Comparison of ENCODE assay signal across 21 cellular contexts in the genomic region with DNA sequence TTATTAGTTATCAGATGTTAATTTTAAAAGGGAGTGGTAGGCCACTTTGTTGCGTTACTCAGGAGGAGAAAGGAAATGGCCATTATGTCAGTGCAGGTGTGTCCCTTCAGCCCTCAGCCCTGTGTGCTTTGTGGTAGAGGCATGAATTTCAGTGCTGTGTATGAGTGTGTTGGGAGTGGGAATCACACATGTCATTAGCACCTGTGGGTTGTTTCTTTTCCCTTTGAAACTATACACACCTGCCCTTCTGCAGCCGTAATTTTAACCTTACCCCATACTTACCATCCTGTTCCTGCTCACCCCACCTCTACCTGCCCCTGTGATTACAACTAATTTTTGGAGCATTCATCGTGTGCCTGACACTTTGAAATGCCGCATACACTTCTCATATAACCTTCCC.
DNase-seq lines count a peak whose midpoint lies in the region; ATAC-seq and TF ChIP-seq lines count a peak whose summit lies in the region.
"Had no signal": no experiment of that assay in that cellular context is flagged by ENCODE, and none has a peak within 500 bp of the region (broad histone marks: within the 10 kb centered on the region; RNA-seq: fewer than 3 reads in every experiment).

No MANE protein-coding gene starts in this region.

- H3K4me3 ChIP-seq in BLaER1 treated with 17β-estradiol and CSF1 and Interleukin-3, amounts not matched to agents 10 nM and 100 nM = no peak overlapping the region
- no peak overlapping the region for H3K4me3 ChIP-seq in osteoblast (ENCODE audit: insufficient read depth, low read length)
- H3K4me3 ChIP-seq: K562, SJCRH30 had no signal

- H3K27ac ChIP-seq in BLaER1 treated with 17β-estradiol and CSF1 and Interleukin-3, amounts not matched to agents 10 nM and 100 nM = peak overlapping the region in 7 of 11 experiments; percentile 4 to 63 (median 46); a peak in 9 of 22 replicates
- no peak overlapping the region for H3K27ac ChIP-seq in osteoblast (ENCODE audit: low read depth, low read length)
- H3K27ac ChIP-seq: SJCRH30 had no signal

- H3K27me3 ChIP-seq in BLaER1 treated with 17β-estradiol and CSF1 and Interleukin-3, amounts not matched to agents 10 nM and 100 nM = no peaks in the 10 kb centered on the region
- no peaks in the 10 kb centered on the region for H3K27me3 ChIP-seq in osteoblast (ENCODE audit: insufficient read depth, low read length)
- H3K27me3 ChIP-seq: SJCRH30 had no signal

- peaks cover 18% of the 10 kb centered on the region for H3K36me3 Mint-ChIP-seq in effector memory CD8-positive, alpha-beta T cell (ENCODE audit: insufficient read depth)
- peaks cover 4% of the 10 kb centered on the region; the same call in 1 of the 2 replicates for H3K36me3 Mint-ChIP-seq in WTC11

- H2AFZ ChIP-seq in osteoblast (ENCODE audit: low read length) = no peak overlapping the region

- no peaks in the 10 kb centered on the region for H3K9me3 Mint-ChIP-seq in effector memory CD8-positive, alpha-beta T cell
- H3K9me3 Mint-ChIP-seq in WTC11 = peaks cover 3% of the 10 kb centered on the region; the same call in 1 of the 2 replicates
- H3K9me3 Mint-ChIP-seq: activated B cell treated with CpG ODN at 0.5 μM for 24 hours; activated naive CD4-positive, alpha-beta T cell treated with anti-CD3 and anti-CD28 coated beads for 36 hours; activated T-cell treated with anti-CD3 and anti-CD28 coated beads, Interleukin-2, amount 50 U/mL, for 24 hours; HFFc6; memory B cell; naive thymus-derived CD4-positive, alpha-beta T cell; T-helper 2 cell treated with Interferon-gamma antibody and Interleukin-4, amounts not matched to agents 5 μg/mL and 100 μg/mL, for 36 hours had no signal

- H3K4me3 Mint-ChIP-seq in effector memory CD8-positive, alpha-beta T cell = no peak overlapping the region
- no peak overlapping the region for H3K4me3 Mint-ChIP-seq in WTC11
- H3K4me3 Mint-ChIP-seq: activated B cell treated with CpG ODN at 0.5 μM for 24 hours; activated CD8-positive, alpha-beta T cell treated with anti-CD3 and anti-CD28 coated beads, Interleukin-2, amount 10 ng/mL, durations not matched to agents 7 days and 5 days; activated naive CD4-positive, alpha-beta T cell treated with anti-CD3 and anti-CD28 coated beads for 36 hours; activated T-cell treated with anti-CD3 and anti-CD28 coated beads, Interleukin-2, amount 50 U/mL, for 24 hours; memory B cell; naive thymus-derived CD4-positive, alpha-beta T cell; T-helper 2 cell treated with Interferon-gamma antibody and Interleukin-4, amounts not matched to agents 5 μg/mL and 100 μg/mL, for 36 hours had no signal

- H4K20me1 ChIP-seq in BLaER1 treated with 17β-estradiol and CSF1 and Interleukin-3, amounts not matched to agents 10 nM and 100 nM = peaks cover 0 to 3% (median 0%) of the 10 kb centered on the region in 11 experiments; a peak in 1 of 22 replicates
- no peaks in the 10 kb centered on the region for H4K20me1 ChIP-seq in osteoblast (ENCODE audit: insufficient read depth, low read length)

- peaks cover 46 to 100% (median 73%) of the 10 kb centered on the region in 10 experiments for H3K4me1 ChIP-seq in BLaER1 treated with 17β-estradiol and CSF1 and Interleukin-3, amounts not matched to agents 10 nM and 100 nM
- H3K4me1 ChIP-seq in osteoblast (ENCODE audit: insufficient read depth, low read length) = peaks cover 16% of the 10 kb centered on the region
- H3K4me1 ChIP-seq: SJCRH30 had no signal

- peak overlapping the region; percentile 83 to 94 for H3K27ac Mint-ChIP-seq in effector memory CD8-positive, alpha-beta T cell
- no peak overlapping the region for H3K27ac Mint-ChIP-seq in WTC11
- H3K27ac Mint-ChIP-seq: activated B cell treated with CpG ODN at 0.5 μM for 24 hours; activated naive CD4-positive, alpha-beta T cell treated with anti-CD3 and anti-CD28 coated beads for 36 hours; activated T-cell treated with anti-CD3 and anti-CD28 coated beads, Interleukin-2, amount 50 U/mL, for 24 hours; memory B cell; T-helper 2 cell treated with Interferon-gamma antibody and Interleukin-4, amounts not matched to agents 5 μg/mL and 100 μg/mL, for 36 hours had no signal

- TF ChIP-seq CTCF in osteoblast (IDR thresholded peaks at IDR 0.05; ENCODE audit: extremely low read depth, low read depth, low read length) = no peak
- TF ChIP-seq CTCF in WTC11 (IDR thresholded peaks at IDR 0.05) = no peak

- H3K4me2 ChIP-seq in BLaER1 treated with 17β-estradiol and CSF1 and Interleukin-3, amounts not matched to agents 10 nM and 100 nM = peak overlapping the region in 9 of 11 experiments; percentile 3 to 76 (median 59); a peak in 14 of 22 replicates
- H3K4me2 ChIP-seq in osteoblast (ENCODE audit: insufficient read depth, low read length) = no peak overlapping the region

- peaks cover 0 to 1% (median 0%) of the 10 kb centered on the region in 11 experiments; a peak in 2 of 22 replicates for H3K9me3 ChIP-seq in BLaER1 treated with 17β-estradiol and CSF1 and Interleukin-3, amounts not matched to agents 10 nM and 100 nM (replicated peaks in 1 of 11)
- no peaks in the 10 kb centered on the region for H3K9me3 ChIP-seq in osteoblast (ENCODE audit: low read depth, low read length)
- H3K9me3 ChIP-seq: SJCRH30 had no signal

- ATAC-seq in effector memory CD8-positive, alpha-beta T cell (replicated peaks) = no peak
- ATAC-seq in HG02759 (IDR thresholded peaks at IDR 0.05; ENCODE audit: unreplicated experiment) (no peak), GM18519 (IDR thresholded peaks at IDR 0.05; ENCODE audit: low FRiP score, unreplicated experiment) (no peak), WTC11 (no peak)
- ATAC-seq: activated CD8-positive, alpha-beta T cell treated with anti-CD3 and anti-CD28 coated beads, Interleukin-2, amount 10 ng/mL, durations not matched to agents 7 days and 5 days; K562 had no signal

- peaks cover 58 to 79% of the 10 kb centered on the region in 2 donors for H3K4me1 Mint-ChIP-seq in effector memory CD8-positive, alpha-beta T cell (ENCODE audit: low read depth in 2 of 2)
- peaks cover 15% of the 10 kb centered on the region for H3K4me1 Mint-ChIP-seq in WTC11

- POLR2A ChIA-PET in WTC11 (lab: Charles Lee) = no interaction called here

- H3K79me2 ChIP-seq in osteoblast (ENCODE audit: insufficient read depth, low read length) = no peaks in the 10 kb centered on the region

- no peaks in the 10 kb centered on the region for H3K27me3 Mint-ChIP-seq in effector memory CD8-positive, alpha-beta T cell
- H3K27me3 Mint-ChIP-seq in WTC11 (ENCODE audit: low read depth) = no peaks in the 10 kb centered on the region
- H3K27me3 Mint-ChIP-seq: activated B cell treated with CpG ODN at 0.5 μM for 24 hours; activated T-cell treated with anti-CD3 and anti-CD28 coated beads, Interleukin-2, amount 50 U/mL, for 24 hours; memory B cell; naive thymus-derived CD4-positive, alpha-beta T cell had no signal

- DNase-seq in NCI-H1436 (lab: John Stamatoyannopoulos, UW) = peak; percentile 53
- DNase-seq in effector memory CD8-positive, alpha-beta T cell = no peak
- DNase-seq in osteoblast (ENCODE audit: insufficient read length, low spot score, missing footprints) = peak; percentile 29
- no peak for DNase-seq in WTC11 (ENCODE audit: low spot score)
- DNase-seq: activated B cell treated with CpG ODN at 0.5 μM for 24 hours; activated CD8-positive, alpha-beta T cell treated with anti-CD3 and anti-CD28 coated beads, Interleukin-2, amount 10 ng/mL, durations not matched to agents 7 days and 5 days; activated naive CD4-positive, alpha-beta T cell treated with anti-CD3 and anti-CD28 coated beads for 36 hours; activated T-cell treated with anti-CD3 and anti-CD28 coated beads, Interleukin-2, amount 50 U/mL, for 24 hours; cerebellar nuclear complex; DMS79; naive thymus-derived CD4-positive, alpha-beta T cell; NCI-H1930; NCI-H524 treated with DMSO at 0.1 percent for 48 hours; SJCRH30 had no signal

- CTCF ChIA-PET in WTC11 (lab: Charles Lee) = interaction anchor here (0.9 to 1.6 kb wide), 4 partner anchors 11 to 213 kb away, joined by 3 to 10 read pairs (median 4); no protein-coding TSS in a partner anchor

- peaks cover 0 to 81% (median 8%) of the 10 kb centered on the region in 11 experiments; a peak in 13 of 22 replicates for H3K36me3 ChIP-seq in BLaER1 treated with 17β-estradiol and CSF1 and Interleukin-3, amounts not matched to agents 10 nM and 100 nM
- no peaks in the 10 kb centered on the region for H3K36me3 ChIP-seq in osteoblast (ENCODE audit: insufficient read depth, low read length)
- H3K36me3 ChIP-seq: SJCRH30 had no signal

- no peak overlapping the region for H3K9ac ChIP-seq in BLaER1 treated with 17β-estradiol and CSF1 and Interleukin-3, amounts not matched to agents 10 nM and 100 nM

TF ChIP-seq in WTC11, 78 proteins besides CTCF, POLR2A, EP300 and RAD21 (continues in another document):
- TF ChIP-seq, protein P1, sequence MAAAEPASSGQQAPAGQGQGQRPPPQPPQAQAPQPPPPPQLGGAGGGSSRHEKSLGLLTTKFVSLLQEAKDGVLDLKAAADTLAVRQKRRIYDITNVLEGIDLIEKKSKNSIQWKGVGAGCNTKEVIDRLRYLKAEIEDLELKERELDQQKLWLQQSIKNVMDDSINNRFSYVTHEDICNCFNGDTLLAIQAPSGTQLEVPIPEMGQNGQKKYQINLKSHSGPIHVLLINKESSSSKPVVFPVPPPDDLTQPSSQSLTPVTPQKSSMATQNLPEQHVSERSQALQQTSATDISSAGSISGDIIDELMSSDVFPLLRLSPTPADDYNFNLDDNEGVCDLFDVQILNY (CRISPR knock-in tag; IDR thresholded peaks at IDR 0.05) = no peak
- no peak for TF ChIP-seq TEAD1 (CRISPR knock-in tag; IDR thresholded peaks at IDR 0.05)
- TF ChIP-seq SP1 (CRISPR knock-in tag; conservative IDR thresholded peaks at IDR 0.05) = no peak
- no peak for TF ChIP-seq JUN (CRISPR knock-in tag; IDR thresholded peaks at IDR 0.05)
- TF ChIP-seq FOXP1 (CRISPR knock-in tag; IDR thresholded peaks at IDR 0.05; ENCODE audit: borderline replicate concordance) = no peak
- TF ChIP-seq TP53 (CRISPR knock-in tag; IDR thresholded peaks at IDR 0.05) = no peak
- TF ChIP-seq, protein P2, sequence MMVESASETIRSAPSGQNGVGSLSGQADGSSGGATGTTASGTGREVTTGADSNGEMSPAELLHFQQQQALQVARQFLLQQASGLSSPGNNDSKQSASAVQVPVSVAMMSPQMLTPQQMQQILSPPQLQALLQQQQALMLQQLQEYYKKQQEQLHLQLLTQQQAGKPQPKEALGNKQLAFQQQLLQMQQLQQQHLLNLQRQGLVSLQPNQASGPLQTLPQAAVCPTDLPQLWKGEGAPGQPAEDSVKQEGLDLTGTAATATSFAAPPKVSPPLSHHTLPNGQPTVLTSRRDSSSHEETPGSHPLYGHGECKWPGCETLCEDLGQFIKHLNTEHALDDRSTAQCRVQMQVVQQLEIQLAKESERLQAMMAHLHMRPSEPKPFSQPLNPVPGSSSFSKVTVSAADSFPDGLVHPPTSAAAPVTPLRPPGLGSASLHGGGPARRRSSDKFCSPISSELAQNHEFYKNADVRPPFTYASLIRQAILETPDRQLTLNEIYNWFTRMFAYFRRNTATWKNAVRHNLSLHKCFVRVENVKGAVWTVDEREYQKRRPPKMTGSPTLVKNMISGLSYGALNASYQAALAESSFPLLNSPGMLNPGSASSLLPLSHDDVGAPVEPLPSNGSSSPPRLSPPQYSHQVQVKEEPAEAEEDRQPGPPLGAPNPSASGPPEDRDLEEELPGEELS (CRISPR knock-in tag; IDR thresholded peaks at IDR 0.05) = no peak

Comparison
In these comparisons a context has a peak if more than half of its experiments do, and no peak if none do; other contexts are left out.
1. DNase-seq: peak in NCI-H1436 (single experiment) and osteoblast (single experiment); none in effector memory CD8-positive, alpha-beta T cell (0 of 3) and WTC11 (single experiment).